In the genomic region with DNA sequence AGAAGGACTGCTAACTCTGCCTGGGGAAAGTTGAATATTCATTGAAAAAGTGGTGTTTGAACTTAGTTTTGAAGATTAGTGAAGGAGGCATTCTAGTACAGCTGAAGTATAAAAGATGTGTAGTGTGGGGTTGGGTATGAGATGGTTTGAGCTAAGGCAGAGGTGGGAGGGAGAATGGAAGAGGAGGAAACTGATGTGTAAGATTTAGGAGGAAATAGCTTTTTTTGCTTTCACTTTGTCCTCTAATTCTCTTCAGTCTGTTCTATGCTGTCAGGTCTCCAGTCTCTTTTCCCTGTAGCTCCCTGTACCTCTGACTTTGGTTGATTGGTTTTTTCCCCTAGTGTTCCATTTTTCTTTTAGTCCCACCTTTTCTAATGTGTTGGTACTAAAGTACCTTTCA, we compare ENCODE assay signal across 14 cellular contexts. TPM values are rescaled to one million over a fixed set of nuclear protein-coding genes. Genes with fewer than 3 reads are reported as not detected.
DNase-seq lines count a peak whose midpoint lies in the region; ATAC-seq and TF ChIP-seq lines count a peak whose summit lies in the region.
"Had no signal": no experiment of that assay in that cellular context is flagged by ENCODE, and none has a peak within 500 bp of the region (broad histone marks: within the 10 kb centered on the region; RNA-seq: fewer than 3 reads in every experiment).

No MANE protein-coding gene starts in this region.

- no peak overlapping the region for H3K27ac ChIP-seq in DOHH2 (ENCODE audit: low read depth, low read length)
- peak overlapping the region; percentile 6 for H3K27ac ChIP-seq in OCI-LY7 (ENCODE audit: low read depth, low read length, poor library complexity, severe bottlenecking)
- no peak overlapping the region for H3K27ac ChIP-seq in uterus
- H3K27ac ChIP-seq: colonic mucosa, PC-9 had no signal

- TF ChIP-seq POLR2A in uterus (IDR thresholded peaks at IDR 0.05) = no peak

- H3K9me2 ChIP-seq in DOHH2 (replicated peaks; ENCODE audit: control insufficient read depth, low read length) = no peaks in the 10 kb centered on the region
- H3K9me2 ChIP-seq in OCI-LY7 (ENCODE audit: insufficient read depth, low read length) = no peaks in the 10 kb centered on the region

- CTCF ChIA-PET in OCI-LY7 (lab: Charles Lee; ENCODE audit: unreplicated experiment) (no interaction called here), GM10248 (lab: Yijun Ruan, JAX) (interaction anchor here (0.9 to 1.4 kb wide), 4 partner anchors 11 to 86 kb away, joined by 3 to 4 read pairs (median 4); no protein-coding TSS in a partner anchor)

- TF ChIP-seq CTCF in DOHH2 (IDR thresholded peaks at IDR 0.05; ENCODE audit: low read depth, low read length, poor library complexity, severe bottlenecking) (no peak), OCI-LY7 (conservative IDR thresholded peaks at IDR 0.05; ENCODE audit: low read length) (no peak), GM10248 (IDR thresholded peaks at IDR 0.05; ENCODE audit: control extremely low read depth, extremely low read depth, low read depth, missing control alignments) (no peak), uterus (IDR thresholded peaks at IDR 0.05) (no peak)

- H3K36me3 ChIP-seq in DOHH2 (ENCODE audit: control insufficient read depth, low read length) (no peaks in the 10 kb centered on the region), OCI-LY7 (ENCODE audit: insufficient read depth, low read length) (no peaks in the 10 kb centered on the region), uterus (no peaks in the 10 kb centered on the region)
- H3K36me3 ChIP-seq: colonic mucosa had no signal

- H3K4me1 ChIP-seq in DOHH2 (ENCODE audit: control insufficient read depth, low read length) (peaks cover 14% of the 10 kb centered on the region), OCI-LY7 (ENCODE audit: insufficient read depth, low read length, poor library complexity, severe bottlenecking) (peaks cover 15% of the 10 kb centered on the region), uterus (no peaks in the 10 kb centered on the region)
- H3K4me1 ChIP-seq: colonic mucosa had no signal

- H3K9me3 Mint-ChIP-seq in naive B cell = no peaks in the 10 kb centered on the region
- H3K9me3 Mint-ChIP-seq: nephron had no signal

- peaks cover 50 to 82% (median 72%) of the 10 kb centered on the region in 3 donors for H3K4me1 Mint-ChIP-seq in naive B cell
- H3K4me1 Mint-ChIP-seq: nephron had no signal

- peak overlapping the region; percentile 43 for H3K4me2 ChIP-seq in DOHH2 (ENCODE audit: low read length)
- H3K4me2 ChIP-seq in OCI-LY7 (ENCODE audit: low read length) = peak overlapping the region; percentile 63
- H3K4me2 ChIP-seq: PC-9, smooth muscle cell had no signal

- H3F3A ChIP-seq in DOHH2 (ENCODE audit: control insufficient read depth, insufficient read depth) = no peaks in the 10 kb centered on the region; the same call in 1 of the 2 replicates

- H3K27me3 ChIP-seq in DOHH2 (ENCODE audit: control insufficient read depth, low read length) = no peaks in the 10 kb centered on the region
- no peaks in the 10 kb centered on the region for H3K27me3 ChIP-seq in uterus
- H3K27me3 ChIP-seq: colonic mucosa had no signal

- DNase-seq in OCI-LY7 (ENCODE audit: low spot score) = peak; percentile 20
- no peak for DNase-seq in naive B cell
- no peak for DNase-seq in GM10248 (ENCODE audit: extremely low spot score)
- DNase-seq in uterus = no peak
- no peak for DNase-seq in EL
- no peak for DNase-seq in mesenteric fat pad (ENCODE audit: low spot score)
- DNase-seq: colonic mucosa, kidney, NCI-H2081, PC-9 had no signal

- peak overlapping the region in 7 of 8 donors; percentile 4 to 65 (median 35) for H3K4me3 Mint-ChIP-seq in naive B cell
- H3K4me3 Mint-ChIP-seq: nephron had no signal

- H3K79me2 ChIP-seq in DOHH2 (ENCODE audit: control insufficient read depth, low read length) = peaks cover 35% of the 10 kb centered on the region
- peaks cover 12% of the 10 kb centered on the region; the same call in 1 of the 2 replicates for H3K79me2 ChIP-seq in OCI-LY7 (ENCODE audit: insufficient read depth, low read depth, low read length)

- H3K4me3 ChIP-seq in DOHH2 (ENCODE audit: low read length) (0 out of 2 replicates have a peak overlapping the region, but pooled peaks have one; percentile 6), OCI-LY7 (ENCODE audit: low read depth, low read length, poor library complexity, severe bottlenecking) (peak overlapping the region; percentile 45), uterus (no peak overlapping the region)
- H3K4me3 ChIP-seq: colonic mucosa, PC-9, smooth muscle cell had no signal

- POLR2A ChIA-PET in OCI-LY7 (lab: Charles Lee) = interaction anchor here (1.5 to 2.1 kb wide), 3 partner anchors 8 to 77 kb away, joined by 3 to 19 read pairs (median 3); no protein-coding TSS in a partner anchor
- POLR2A ChIA-PET in GM10248 (lab: Yijun Ruan, JAX) = interaction anchor here (0.9 kb wide), 3 partner anchors 26 to 294 kb away, joined by 3 read pairs; a partner anchor contains a TSS

- peaks cover 0 to 7% of the 10 kb centered on the region in 2 donors for H3K36me3 Mint-ChIP-seq in naive B cell

- BruUV-seq in OCI-LY7 (replicated peaks; lab: Mats Ljungman, UMichigan) = no TSS peak

- peak; percentile 54 for ATAC-seq in GM19463 (IDR thresholded peaks at IDR 0.05; ENCODE audit: unreplicated experiment)
- peak; percentile 51 to 52 for ATAC-seq in naive B cell (ENCODE audit: low read depth in 2 of 2)

- no peaks in the 10 kb centered on the region for H3K9me3 ChIP-seq in DOHH2 (ENCODE audit: control insufficient read depth, insufficient read depth, low read length)
- H3K9me3 ChIP-seq in OCI-LY7 (ENCODE audit: low read length) = no peaks in the 10 kb centered on the region
- no peaks in the 10 kb centered on the region for H3K9me3 ChIP-seq in uterus
- H3K9me3 ChIP-seq: colonic mucosa had no signal

- H3K27ac Mint-ChIP-seq in naive B cell = peak overlapping the region; percentile 39 to 97 (median 84)
- H3K27ac Mint-ChIP-seq: nephron had no signal

- no peaks in the 10 kb centered on the region for H3K27me3 Mint-ChIP-seq in naive B cell

- H2AFZ ChIP-seq in OCI-LY7 (ENCODE audit: low read length) = no peak overlapping the region
- H2AFZ ChIP-seq: PC-9 had no signal

- intact Hi-C loops in OCI-LY7 (cut with micrococcal nuclease; ENCODE audit: unreplicated experiment) (no loop called here), uterus (cut with DNase I; ENCODE audit: low total_unique reads) (no loop called here)

- H4K20me1 ChIP-seq in DOHH2 (ENCODE audit: control insufficient read depth, insufficient read depth, low read depth, low read length) = no peaks in the 10 kb centered on the region
- H4K20me1 ChIP-seq in OCI-LY7 (ENCODE audit: insufficient read depth, low read length) = no peaks in the 10 kb centered on the region

RNA-seq across cellular contexts. Expression of a gene that starts 9.0 kb away (rescaled TPM):
- 12.5 and 17.4 TPM in 2 replicates for total RNA-seq in OCI-LY7 (2014; rRNA removed; shearing (Covaris generic))
- total RNA-seq in OCI-LY7 (2022) (12.1 and 14.5 TPM in 2 replicates), uterus (10 to 100 TPM; 19.7 to 40.1 (median 35.2) TPM), mesenteric fat pad (18.4 TPM)
- polyA plus RNA-seq in naive B cell (ENCODE audit: low read depth in 6 of 6) = 10 to 100 TPM; 60.6 to 97.0 (median 77.3) TPM

Comparison
In these comparisons a context has a peak if more than half of its experiments do, and no peak if none do; other contexts are left out.
1. H3K4me3 ChIP-seq: peak in DOHH2 (single experiment) and OCI-LY7 (single experiment); none in uterus (0 of 2).